Comparison of ENCODE assay signal across 1 cellular context in the genomic region with DNA sequence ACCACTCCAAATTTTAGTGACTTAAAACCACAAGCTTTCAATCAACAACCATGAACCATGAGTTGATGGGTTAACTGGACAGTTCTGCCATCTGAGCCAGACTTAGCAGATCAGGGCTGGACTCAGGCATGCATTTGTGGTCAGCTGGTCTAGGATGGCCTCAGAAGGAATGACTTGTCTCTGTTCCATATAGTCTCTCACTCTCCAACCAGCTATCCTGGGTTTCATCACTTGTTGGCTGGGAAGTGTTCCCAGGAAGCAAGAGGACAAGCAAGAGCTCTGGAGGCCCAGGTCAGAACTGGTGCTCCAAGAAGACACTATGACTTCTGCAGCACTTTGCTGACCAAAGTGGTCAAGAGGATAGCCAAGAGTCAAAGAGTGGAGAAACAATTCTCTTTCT.
TF ChIP-seq lines count a peak whose summit lies in the region.

No MANE protein-coding gene starts in this region.

TF ChIP-seq in IMR-90, 13 proteins besides CTCF, POLR2A, EP300 and RAD21:
- TF ChIP-seq CEBPB (IDR thresholded peaks at IDR 0.05; ENCODE audit: low read depth, low read length) (no peak), RCOR1 (IDR thresholded peaks at IDR 0.05; ENCODE audit: insufficient replicate concordance, low read length) (no peak), BHLHE40 (IDR thresholded peaks at IDR 0.05; ENCODE audit: low read depth, low read length) (no peak), MAFK (IDR thresholded peaks at IDR 0.05; ENCODE audit: low read depth, low read length) (no peak), NFE2L2 (IDR thresholded peaks at IDR 0.05; ENCODE audit: low read depth, low read length) (no peak)
- TF ChIP-seq, protein P1, sequence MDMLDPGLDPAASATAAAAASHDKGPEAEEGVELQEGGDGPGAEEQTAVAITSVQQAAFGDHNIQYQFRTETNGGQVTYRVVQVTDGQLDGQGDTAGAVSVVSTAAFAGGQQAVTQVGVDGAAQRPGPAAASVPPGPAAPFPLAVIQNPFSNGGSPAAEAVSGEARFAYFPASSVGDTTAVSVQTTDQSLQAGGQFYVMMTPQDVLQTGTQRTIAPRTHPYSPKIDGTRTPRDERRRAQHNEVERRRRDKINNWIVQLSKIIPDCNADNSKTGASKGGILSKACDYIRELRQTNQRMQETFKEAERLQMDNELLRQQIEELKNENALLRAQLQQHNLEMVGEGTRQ (IDR thresholded peaks at IDR 0.05; ENCODE audit: low read depth, low read length) = no peak
